Comparison of ENCODE assay signal across 23 cellular contexts in genomic region chr6:40352006-40352405, GRCh38.
A peak's percentile ranks its signal among the peaks of the same experiment; 100 is the strongest.
DNase-seq lines count a peak whose midpoint lies in the region; ATAC-seq, FAIRE-seq and TF ChIP-seq lines count a peak whose summit lies in the region.
"Had no signal": no experiment of that assay in that cellular context is flagged by ENCODE, and none has a peak within 500 bp of the region (broad histone marks: within the 10 kb centered on the region; RNA-seq: fewer than 3 reads in every experiment).

No MANE protein-coding gene starts in this region.

- peak overlapping the region; percentile 62; the same call in 1 of the 2 replicates for H2BK20ac ChIP-seq in H1 (ENCODE audit: low read length)

- no peak overlapping the region for H2AFZ ChIP-seq in H1 (ENCODE audit: low read length)
- H2AFZ ChIP-seq in mesenchymal stem cell (ENCODE audit: low read depth, low read length), result no peak overlapping the region

- H3K23ac ChIP-seq in H1 (ENCODE audit: insufficient read length), result no peak overlapping the region
- H3K23ac ChIP-seq in mesenchymal stem cell (ENCODE audit: low read length in 2 of 2), result no peak overlapping the region

- H3K79me1 ChIP-seq in H1 (ENCODE audit: low read depth, low read length) (no peaks in the 10 kb centered on the region), mesenchymal stem cell (replicated peaks; ENCODE audit: low read length, poor library complexity, severe bottlenecking) (no peaks in the 10 kb centered on the region)

- TF ChIP-seq POLR2A in H1 (IDR thresholded peaks at IDR 0.05; ENCODE audit: control extremely low read depth in 1 of 2, low read depth in 2 of 2, low read length in 2 of 2), result no peak

- H3K27me3 ChIP-seq in H1 (replicated peaks in 1 of 4; ENCODE audit: control insufficient read depth in 3 of 4, extremely low read depth in 1 of 4, insufficient read depth in 3 of 4, low read length in 3 of 4) (peaks cover 0 to 2% (median 0%) of the 10 kb centered on the region in 4 experiments; a peak in 1 of 7 replicates), mesenchymal stem cell (ENCODE audit: control insufficient read depth in 1 of 2, insufficient read depth in 1 of 2, low read length in 2 of 2) (peaks cover 0 to 11% of the 10 kb centered on the region in 2 experiments)
- H3K27me3 ChIP-seq: neutrophil, upper lobe of left lung had no signal

- H2BK120ac ChIP-seq in H1 (replicated peaks; ENCODE audit: low read depth, low read length), result no peak overlapping the region
- H2BK120ac ChIP-seq in mesenchymal stem cell (ENCODE audit: low read depth, low read length), result no peak overlapping the region

- TF ChIP-seq EP300 in H1 (IDR thresholded peaks at IDR 0.05; ENCODE audit: borderline replicate concordance in 1 of 2, low read depth in 2 of 2, low read length in 2 of 2), result no peak

- H3K23me2 ChIP-seq in H1 (ENCODE audit: low read depth, low read length), result peaks cover 10% of the 10 kb centered on the region

- no peak overlapping the region for H2BK5ac ChIP-seq in H1 (ENCODE audit: low read depth, low read length)
- H2BK5ac ChIP-seq in mesenchymal stem cell (ENCODE audit: low read depth, low read length, poor library complexity, severe bottlenecking), result no peak overlapping the region

- H3K9ac ChIP-seq in H1 (replicated peaks in 1 of 4; ENCODE audit: extremely low read depth in 1 of 4, low read depth in 3 of 4, low read length in 3 of 4) (no peak overlapping the region), mesenchymal stem cell (ENCODE audit: low read length) (no peak overlapping the region)

- no peak for ATAC-seq in GM18498 (IDR thresholded peaks at IDR 0.05; ENCODE audit: unreplicated experiment)

- TF ChIP-seq CTCF in H1 (IDR thresholded peaks at IDR 0.05; ENCODE audit: control extremely low read depth in 1 of 3, insufficient read depth in 1 of 3, low read depth in 1 of 3, low read length in 3 of 3), result no peak

- H3K79me2 ChIP-seq in H1 (ENCODE audit: control insufficient read depth in 1 of 2, insufficient read depth in 2 of 2, low read length in 2 of 2), result peaks cover 0 to 4% of the 10 kb centered on the region in 2 experiments; a peak in 2 of 4 replicates

- H4K5ac ChIP-seq in H1 (ENCODE audit: insufficient read length, low read depth, low read length), result no peak overlapping the region

- no peak overlapping the region for H4K8ac ChIP-seq in H1 (ENCODE audit: extremely low read depth, insufficient read depth, low read length)
- H4K8ac ChIP-seq in mesenchymal stem cell (ENCODE audit: low read length), result no peak overlapping the region

- no peak overlapping the region for H3K14ac ChIP-seq in H1 (ENCODE audit: insufficient read length)
- H3K14ac ChIP-seq in mesenchymal stem cell (ENCODE audit: low read length in 2 of 2), result no peak overlapping the region

- WGBS in H1 (ENCODE audit: extremely low coverage in 1 of 2, insufficient coverage in 1 of 2, insufficient read length in 1 of 2, insufficient replicate concordance in 2 of 2, low coverage in 1 of 2, low lambda C conversion rate in 2 of 2, missing lambda C conversion rate in 1 of 2), 2 experiments, result 75% methylated on average over 1 of the region's 1 CpG; no CpG with 5 or more reads in 1 of the 2 experiments
- 44% methylated on average over 1 of the region's 1 CpG for WGBS in mesenchymal stem cell

- no peak overlapping the region for H2AK5ac ChIP-seq in H1 (ENCODE audit: low read depth, low read length)
- no peak overlapping the region for H2AK5ac ChIP-seq in mesenchymal stem cell (ENCODE audit: low read length, severe bottlenecking)

- FAIRE-seq in H1 (lab: Jason Lieb, UNC), result no peak
- FAIRE-seq: astrocyte, small intestine had no signal

- H2BK15ac ChIP-seq in H1 (ENCODE audit: low read length) (no peak overlapping the region), mesenchymal stem cell (ENCODE audit: low read depth, poor library complexity, severe bottlenecking) (no peak overlapping the region)

- no peaks in the 10 kb centered on the region for H3K9me3 ChIP-seq in H1 (ENCODE audit: insufficient read depth in 2 of 2, low read depth in 1 of 2, low read length in 1 of 2)
- no peaks in the 10 kb centered on the region for H3K9me3 ChIP-seq in mesenchymal stem cell (ENCODE audit: control insufficient read depth, low read length)
- H3K9me3 ChIP-seq: Caco-2, HAP-1, neutrophil, upper lobe of left lung had no signal

- H3K36me3 ChIP-seq in H1 (ENCODE audit: control insufficient read depth in 2 of 4, insufficient read depth in 4 of 4, low read length in 3 of 4) (no peaks in the 10 kb centered on the region; a peak in 1 of 8 replicates), mesenchymal stem cell (ENCODE audit: control insufficient read depth in 1 of 2, insufficient read depth in 2 of 2, low read depth in 1 of 2, low read length in 2 of 2) (no peaks in the 10 kb centered on the region)
- H3K36me3 ChIP-seq: HAP-1, neutrophil, upper lobe of left lung had no signal

- H3K4me1 ChIP-seq in H1 (replicated peaks in 1 of 4; ENCODE audit: control insufficient read depth in 3 of 4, insufficient read depth in 4 of 4, low read length in 3 of 4), result peaks cover 0 to 23% (median 19%) of the 10 kb centered on the region in 4 experiments
- no peaks in the 10 kb centered on the region for H3K4me1 ChIP-seq in mesenchymal stem cell (ENCODE audit: control insufficient read depth, insufficient read depth, low read depth, low read length)
- H3K4me1 ChIP-seq: Caco-2, HAP-1, upper lobe of left lung had no signal

- H3K4me3 ChIP-seq in H1 (ENCODE audit: extremely low read depth in 1 of 4, insufficient read depth in 2 of 4, low read depth in 3 of 4, low read length in 4 of 4) (no peak overlapping the region), mesenchymal stem cell (ENCODE audit: insufficient read depth in 1 of 2, low read depth in 1 of 2, low read length in 2 of 2) (no peak overlapping the region)
- H3K4me3 ChIP-seq: HAP-1, upper lobe of left lung had no signal

- no peak for TF ChIP-seq RAD21 in H1 (IDR thresholded peaks at IDR 0.05 in 1 of 2, conservative IDR thresholded peaks at IDR 0.05 in 1 of 2; ENCODE audit: low read depth in 2 of 2, low read length in 2 of 2)

- POLR2A ChIA-PET in H1 (lab: Charles Lee; ENCODE audit: partially characterized antibody), result interaction anchor here (2.6 kb wide), 1 partner anchor 9 kb away, joined by 7 read pairs; no protein-coding TSS in a partner anchor

- H3K27ac ChIP-seq in H1 (ENCODE audit: low read depth, low read length) (no peak overlapping the region), mesenchymal stem cell (ENCODE audit: low read length, poor library complexity, severe bottlenecking) (no peak overlapping the region)
- H3K27ac ChIP-seq: neutrophil, upper lobe of left lung, VCaP had no signal

- CTCF ChIA-PET in H1 (lab: Charles Lee; ENCODE audit: partially characterized antibody), result interaction anchor here (0.6 to 1.6 kb wide), 6 partner anchors 9 to 474 kb away, joined by 3 to 5 read pairs (median 3); no protein-coding TSS in a partner anchor

- H3K4ac ChIP-seq in H1 (replicated peaks; ENCODE audit: insufficient read length, low read depth, low read length), result no peak overlapping the region
- no peak overlapping the region for H3K4ac ChIP-seq in mesenchymal stem cell (ENCODE audit: low read depth in 1 of 2, low read length in 2 of 2)

- H3K56ac ChIP-seq in H1 (replicated peaks; ENCODE audit: insufficient read length, low read depth, low read length), result no peak overlapping the region

- H2BK12ac ChIP-seq in H1 (ENCODE audit: low read depth, low read length) (peak overlapping the region; percentile 19; the same call in 1 of the 2 replicates), mesenchymal stem cell (ENCODE audit: low read length in 2 of 2) (no peak overlapping the region)

- H4K20me1 ChIP-seq in H1 (replicated peaks in 1 of 2; ENCODE audit: control insufficient read depth in 1 of 2, insufficient read depth in 2 of 2, low read length in 2 of 2), result peaks cover 0 to 8% of the 10 kb centered on the region in 2 experiments

- DNase-seq in M059J (ENCODE audit: low read depth) (peak; percentile 70), H1 (ENCODE audit: low read depth in 1 of 2, low spot score in 2 of 2) (no peak), mesenchymal stem cell (peak; percentile 50), ureter (ENCODE audit: low spot score) (peak; percentile 12), COLO829 (ENCODE audit: low spot score) (no peak), HuH-7.5 (ENCODE audit: low spot score) (no peak)
- DNase-seq: activated CD4-positive, alpha-beta T cell treated with anti-CD3 and anti-CD28 coated beads for 4 hours; activated CD8-positive, alpha-beta memory T cell treated with anti-CD3 and anti-CD28 coated beads for 24 hours; activated gamma-delta T cell treated with Interleukin-2 at 50 U/mL for 16 hours; C1 segment of cervical spinal cord; Caco-2; DMS79; left cardiac atrium; NCI-H146; NCI-H446; small intestine; stimulated activated CD4-positive, alpha-beta T cell treated with anti-CD3 and anti-CD28 coated beads, Interleukin-2, amount 100 ng/mL, for 24 hours; upper lobe of left lung had no signal

- H3K4me2 ChIP-seq in H1 (ENCODE audit: insufficient read depth in 1 of 2, low read depth in 2 of 2, low read length in 2 of 2) (no peak overlapping the region), mesenchymal stem cell (ENCODE audit: low read length, poor library complexity, severe bottlenecking) (no peak overlapping the region)

- no peak overlapping the region for H3K18ac ChIP-seq in H1 (ENCODE audit: extremely low read depth, low read length)
- no peak overlapping the region for H3K18ac ChIP-seq in mesenchymal stem cell (ENCODE audit: low read depth in 1 of 2, low read length in 2 of 2)

- H4K91ac ChIP-seq in H1 (replicated peaks; ENCODE audit: insufficient read length, low read length), result peak overlapping the region; percentile 61
- H4K91ac ChIP-seq in mesenchymal stem cell (ENCODE audit: low read length), result no peak overlapping the region

TF ChIP-seq in H1, 55 proteins besides CTCF, POLR2A, EP300 and RAD21 (continues in another document):
- TF ChIP-seq ATF3 (IDR thresholded peaks at IDR 0.05; ENCODE audit: insufficient read depth, low read depth, low read length) (no peak), TAF1 (IDR thresholded peaks at IDR 0.05; ENCODE audit: low read depth, low read length) (no peak), E2F6 (IDR thresholded peaks at IDR 0.05) (no peak), ASH2L (IDR thresholded peaks at IDR 0.05; ENCODE audit: low read length) (no peak), CHD2 (IDR thresholded peaks at IDR 0.05; ENCODE audit: low read length) (no peak), ZNF274 (IDR thresholded peaks at IDR 0.05; ENCODE audit: borderline replicate concordance, extremely low read depth, low read length) (no peak), GTF2F1 (IDR thresholded peaks at IDR 0.05; ENCODE audit: borderline replicate concordance, low read depth, low read length) (no peak)

Comparison
In these comparisons a context has a peak if more than half of its experiments do, and no peak if none do; other contexts are left out.
1. DNase-seq: peak in M059J (single experiment), mesenchymal stem cell (single experiment) and ureter (single experiment); none in H1 (0 of 2), COLO829 (single experiment) and HuH-7.5 (single experiment).